9 cellular contexts compared by ENCODE assay signal in the genomic region with DNA sequence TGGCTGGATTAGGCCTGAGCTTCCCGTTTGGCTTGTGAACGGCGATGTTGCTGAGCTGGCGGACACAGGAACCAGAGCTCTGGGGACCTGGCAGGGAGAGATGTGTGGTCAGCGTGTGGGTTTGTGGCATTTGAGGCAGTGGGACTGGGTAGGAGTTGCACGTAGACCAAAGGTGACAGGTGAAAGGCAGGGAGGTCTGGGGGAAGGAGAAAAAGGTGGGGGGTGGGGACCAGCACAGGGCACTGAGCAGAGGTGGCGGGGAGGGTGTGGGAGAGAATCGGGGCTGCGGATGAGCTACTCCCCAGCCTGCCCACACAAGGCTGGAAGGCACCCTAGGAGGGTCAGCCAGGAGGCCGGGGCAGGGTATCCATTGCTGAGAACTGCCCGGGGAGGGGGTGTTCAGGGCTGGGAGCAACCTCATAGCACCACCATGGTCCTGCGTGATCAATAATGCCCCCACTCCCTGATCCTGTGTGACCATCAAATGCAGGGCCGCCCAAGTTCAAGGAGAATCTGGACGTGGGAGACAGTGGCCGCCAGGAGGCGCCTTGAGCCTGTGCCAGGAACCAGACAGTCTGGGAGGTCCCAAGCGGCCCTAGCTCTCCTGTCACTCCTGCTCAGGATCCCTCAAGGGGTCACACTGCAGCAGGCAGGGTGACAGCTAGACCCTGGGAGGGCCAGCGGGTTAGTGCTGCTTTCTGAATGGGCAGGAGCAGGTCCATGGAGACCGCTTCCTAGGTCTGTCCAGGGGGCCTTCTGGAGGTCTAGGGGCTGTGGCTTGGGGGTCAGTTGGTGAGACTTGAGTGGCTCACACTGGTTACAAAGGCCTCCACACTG. TPM values are rescaled to one million over a fixed set of nuclear protein-coding genes. Genes with fewer than 3 reads are reported as not detected.
A peak's percentile ranks its signal among the peaks of the same experiment; 100 is the strongest.
DNase-seq lines count a peak whose midpoint lies in the region; ATAC-seq and TF ChIP-seq lines count a peak whose summit lies in the region.
"Had no signal": no experiment of that assay in that cellular context is flagged by ENCODE, and none has a peak within 500 bp of the region (broad histone marks: within the 10 kb centered on the region; RNA-seq: fewer than 3 reads in every experiment).

No MANE protein-coding gene starts in this region.

- ATAC-seq in psoas muscle (peak; percentile 81 to 90 (median 84)), HG03520 (IDR thresholded peaks at IDR 0.05; ENCODE audit: unreplicated experiment) (no peak), HG03139 (IDR thresholded peaks at IDR 0.05; ENCODE audit: unreplicated experiment) (no peak)

- TF ChIP-seq CTCF in A673 (conservative IDR thresholded peaks at IDR 0.05; ENCODE audit: low read depth, low read length), result peak; percentile 88
- peak; percentile 86 for TF ChIP-seq CTCF in GM12864 (IDR thresholded peaks at IDR 0.05; ENCODE audit: low read depth, low read length, missing control alignments)
- TF ChIP-seq CTCF in psoas muscle (IDR thresholded peaks at IDR 0.05), result peak; percentile 76

- DNase-seq in A673 (ENCODE audit: low spot score) (peak; percentile 71), GM12864 (ENCODE audit: low read depth) (no peak), NCI-H748 (lab: John Stamatoyannopoulos, UW; ENCODE audit: unreplicated experiment) (peak; percentile 76), glomerular visceral epithelial cell (ENCODE audit: extremely low spot score) (peak; percentile 57), psoas muscle (peak; percentile 77 to 89)
- DNase-seq in activated T-helper 9 cell treated with anti-CD3 and anti-CD28 coated beads, Interleukin-2, amount 50 U/mL, for 16 hours (ENCODE audit: low read depth), result peak; percentile 29

- CTCF ChIA-PET in A673 (lab: Charles Lee), result interaction anchor here (0.5 to 1.6 kb wide), 8 partner anchors 10 to 329 kb away, joined by 3 to 17 read pairs (median 4); no protein-coding TSS in a partner anchor

- H3K36me3 ChIP-seq in A673 (ENCODE audit: insufficient read depth, low read length, poor library complexity, severe bottlenecking) (no peaks in the 10 kb centered on the region), psoas muscle (ENCODE audit: insufficient read depth in 1 of 2, low read depth in 1 of 2) (no peaks in the 10 kb centered on the region)

- intact Hi-C loops in A673 (cut with micrococcal nuclease; ENCODE audit: unreplicated experiment), result loop anchor here (1.0 kb wide), 1 partner anchor 23 kb away; no protein-coding TSS in a partner anchor
- intact Hi-C loops in psoas muscle (cut with DNase I), result loop anchor here (1.0 kb wide), 2 partner anchors 22 to 23 kb away; no protein-coding TSS in a partner anchor

- H3K4me1 ChIP-seq in A673 (ENCODE audit: insufficient read depth, low read length, poor library complexity, severe bottlenecking), result no peaks in the 10 kb centered on the region
- H3K4me1 ChIP-seq in psoas muscle, result no peaks in the 10 kb centered on the region

- 36 to 44% (median 36%) methylated on average over 19 of the region's 19 CpGs for WGBS in psoas muscle, 3 donors

- no peaks in the 10 kb centered on the region for H3K9me3 ChIP-seq in A673 (ENCODE audit: low read depth, low read length, poor library complexity, severe bottlenecking)
- no peaks in the 10 kb centered on the region for H3K9me3 ChIP-seq in psoas muscle

- POLR2A ChIA-PET in A673 (lab: Charles Lee; ENCODE audit: low non-redundant PET), result no interaction called here

- H3K4me3 ChIP-seq in A673 (ENCODE audit: low read depth, low read length, poor library complexity, severe bottlenecking) (no peak overlapping the region), GM12864 (ENCODE audit: low read depth, low read length) (no peak overlapping the region), psoas muscle (no peak overlapping the region)

- H3K27me3 ChIP-seq in A673 (replicated peaks; ENCODE audit: insufficient read depth, low read depth, low read length, poor library complexity) (no peaks in the 10 kb centered on the region), psoas muscle (ENCODE audit: insufficient read depth in 3 of 3, low read length in 2 of 3) (no peaks in the 10 kb centered on the region)

- H3K27ac ChIP-seq in A673 (ENCODE audit: low read depth, low read length, poor library complexity, severe bottlenecking) (no peak overlapping the region), psoas muscle (no peak overlapping the region)

- BruUV-seq in A673 (replicated peaks; lab: Mats Ljungman, UMichigan), result no TSS peak

RNA-seq across cellular contexts. Expression of gene SELENOW, which starts 12.8 kb away (rescaled TPM):
- 107 and 121 TPM in 2 replicates for total RNA-seq in A673 (2021)
- total RNA-seq in psoas muscle, result 100 to 1,000 TPM; 677 to 969 (median 733) TPM
- polyA plus RNA-seq in psoas muscle, result 1,000 to 10,000 TPM in 2 of 3 donors, 100 to 1,000 TPM in 1; 434 to 1,620 (median 1,372) TPM

RNA-seq across cellular contexts. Expression of gene NOP53, which starts 20.4 kb away (rescaled TPM):
- total RNA-seq in A673 (2021) (146 and 172 TPM in 2 replicates), psoas muscle (100 to 1,000 TPM in 3 of 4 donors, 10 to 100 TPM in 1; 96.3 to 166 (median 127) TPM)
- 100 to 1,000 TPM; 247 to 268 (median 257) TPM for polyA plus RNA-seq in psoas muscle

RNA-seq across cellular contexts. Expression of gene TPRX1, which starts 38.6 kb away (rescaled TPM):
- not detected in 2 replicates for total RNA-seq in A673 (2021)
- total RNA-seq in psoas muscle, result not detected
- polyA plus RNA-seq in psoas muscle, result not detected
- polyA plus RNA-seq: thymus had no signal

RNA-seq across cellular contexts. Expression of gene EHD2, which starts 52.5 kb away (rescaled TPM):
- total RNA-seq in A673 (2021), result 2.9 and 3.0 TPM in 2 replicates
- 10 to 100 TPM; 27.8 to 46.3 (median 31.7) TPM for total RNA-seq in psoas muscle
- polyA plus RNA-seq in psoas muscle, result 10 to 100 TPM; 14.7 to 25.1 (median 19.5) TPM

RNA-seq across cellular contexts. Expression of gene CRX, which starts 56.0 kb away (rescaled TPM):
- total RNA-seq in A673 (2021) (not detected in 2 replicates), psoas muscle (not detected)
- polyA plus RNA-seq in psoas muscle, result under 1 TPM in 1 of 3 donors, not detected in 2; 0.01 TPM

Comparison
In these comparisons a context has a peak if more than half of its experiments do, and no peak if none do; other contexts are left out.
1. ATAC-seq: peak in psoas muscle (4 of 4); none in HG03520 (single experiment) and HG03139 (single experiment).
2. Peak in every context shown above with its lines, with median percentiles within 50 percentile points of each other: CTCF ChIP-seq.